Comparison of ENCODE assay signal across 25 cellular contexts in the genomic region with DNA sequence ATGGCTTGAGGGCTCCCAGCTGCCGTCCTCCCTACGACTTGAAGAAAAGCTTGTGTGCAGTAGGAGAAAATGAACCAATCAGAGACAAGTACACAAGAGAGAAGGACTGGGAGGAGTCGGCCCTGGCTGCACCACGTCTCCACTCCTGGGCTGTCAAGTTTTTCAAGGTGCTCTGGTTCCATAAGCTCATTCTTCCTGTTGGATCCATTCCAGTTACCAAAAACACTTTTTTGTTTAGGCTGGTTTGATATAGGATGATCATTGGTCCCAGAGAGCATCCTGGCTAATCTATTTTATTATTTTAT. TPM values are rescaled to one million over a fixed set of nuclear protein-coding genes. Genes with fewer than 3 reads are reported as not detected.
A peak's percentile ranks its signal among the peaks of the same experiment; 100 is the strongest.
DNase-seq lines count a peak whose midpoint lies in the region; ATAC-seq and TF ChIP-seq lines count a peak whose summit lies in the region.
"Had no signal": no experiment of that assay in that cellular context is flagged by ENCODE, and none has a peak within 500 bp of the region (broad histone marks: within the 10 kb centered on the region; RNA-seq: fewer than 3 reads in every experiment).

No MANE protein-coding gene starts in this region.

- no peak overlapping the region for H4K8ac ChIP-seq in mesendoderm (ENCODE audit: low read depth, low read length)

- TF ChIP-seq POLR2A in esophagus squamous epithelium (IDR thresholded peaks at IDR 0.05): no peak
- TF ChIP-seq POLR2A in right lobe of liver (IDR thresholded peaks at IDR 0.05): no peak

- H4K5ac ChIP-seq in mesendoderm (ENCODE audit: low read length): no peak overlapping the region

- H3K23ac ChIP-seq in mesendoderm (ENCODE audit: low read length): no peak overlapping the region

- H3K56ac ChIP-seq in mesendoderm (ENCODE audit: low read length): peak overlapping the region; percentile 72

- H3K36me3 ChIP-seq in ES-I3 (ENCODE audit: insufficient read depth, low read length) (peaks cover 4% of the 10 kb centered on the region), esophagus squamous epithelium (no peaks in the 10 kb centered on the region), mesendoderm (ENCODE audit: control insufficient read depth, insufficient read depth, low read length) (no peaks in the 10 kb centered on the region), mucosa of descending colon (ENCODE audit: low read depth) (no peaks in the 10 kb centered on the region), right lobe of liver (no peaks in the 10 kb centered on the region)
- H3K36me3 ChIP-seq: tibial artery had no signal

- ATAC-seq in mucosa of descending colon: no peak
- ATAC-seq in right lobe of liver: no peak
- ATAC-seq: activated naive CD8-positive, alpha-beta T cell treated with anti-CD3 and anti-CD28 coated beads, Interleukin-2, amount 50 U/mL, for 24 hours; GM12878; stimulated activated naive CD8-positive, alpha-beta T cell treated with anti-CD3 and anti-CD28 coated beads, Interleukin-15, Interleukin-2, amounts not matched to agents 100 U/mL and 50 U/mL, for 24 hours had no signal

- H3K18ac ChIP-seq in mesendoderm (ENCODE audit: low read length): peak overlapping the region; percentile 93

- peak overlapping the region; percentile 66 for H3K4ac ChIP-seq in mesendoderm (ENCODE audit: low read depth, low read length)

- no peak overlapping the region for H2AK5ac ChIP-seq in mesendoderm (ENCODE audit: low read length)

- DNase-seq in esophagus squamous epithelium (lab: John Stamatoyannopoulos, UW) (no peak), mesendoderm (peak; percentile 80), mucosa of descending colon (no peak), right lobe of liver (no peak), nucleus accumbens (lab: John Stamatoyannopoulos, UW) (no peak)
- DNase-seq in stimulated activated CD4-positive, alpha-beta T cell treated with anti-CD3 and anti-CD28 coated beads, Interleukin-4, amount 100 ng/mL, for 1 hour: no peak
- DNase-seq: activated B cell treated with CpG ODN at 0.5 μM for 24 hours; activated CD4-positive, alpha-beta T cell treated with anti-CD3 and anti-CD28 coated beads, Interleukin-2, amount 50 U/mL, for 48 hours; activated effector memory CD4-positive, alpha-beta T cell treated with anti-CD3 and anti-CD28 coated beads, Interleukin-2, amount 50 U/mL, for 16 hours; activated naive CD8-positive, alpha-beta T cell treated with anti-CD3 and anti-CD28 coated beads, Interleukin-2, amount 50 U/mL, for 24 hours; AML-193; DMS53; effector memory CD4-positive, alpha-beta T cell; NCI-H1436 treated with DMSO at 0.1 percent for 48 hours; RPMI8226; stimulated activated CD4-positive, alpha-beta T cell treated with anti-CD3 and anti-CD28 coated beads, Interleukin-4, amount 100 ng/mL, for 24 hours; stimulated activated naive CD8-positive, alpha-beta T cell treated with anti-CD3 and anti-CD28 coated beads, Interleukin-15, Interleukin-2, amounts not matched to agents 100 U/mL and 50 U/mL, for 24 hours; T-helper 9 cell; tibial artery had no signal

- H3K4me1 ChIP-seq in ES-I3 (ENCODE audit: insufficient read depth, low read length) (peaks cover 31% of the 10 kb centered on the region), esophagus squamous epithelium (peaks cover 10 to 81% (median 25%) of the 10 kb centered on the region in 3 donors), mesendoderm (ENCODE audit: control insufficient read depth, low read depth, low read length) (peaks cover 6% of the 10 kb centered on the region), mucosa of descending colon (ENCODE audit: low read depth) (no peaks in the 10 kb centered on the region), right lobe of liver (no peaks in the 10 kb centered on the region)

- H2BK5ac ChIP-seq in mesendoderm (ENCODE audit: low read length): no peak overlapping the region

- H3K27me3 ChIP-seq in esophagus squamous epithelium (no peaks in the 10 kb centered on the region), mesendoderm (ENCODE audit: insufficient read depth, low read length, poor library complexity) (no peaks in the 10 kb centered on the region), right lobe of liver (no peaks in the 10 kb centered on the region)
- H3K27me3 ChIP-seq: tibial artery had no signal

- H2BK15ac ChIP-seq in mesendoderm (replicated peaks; ENCODE audit: low read depth): no peak overlapping the region

- H3K4me2 ChIP-seq in mesendoderm (ENCODE audit: low read length): no peak overlapping the region

- H3K79me1 ChIP-seq in mesendoderm (ENCODE audit: low read length): no peaks in the 10 kb centered on the region

- intact Hi-C loops in esophagus squamous epithelium (cut with DNase I) (no loop called here), mucosa of descending colon (cut with DNase I, micrococcal nuclease) (no loop called here), right lobe of liver (cut with DNase I) (no loop called here)

- no peak overlapping the region for H3K4me3 ChIP-seq in esophagus squamous epithelium
- no peak overlapping the region for H3K4me3 ChIP-seq in mesendoderm (ENCODE audit: low read length)
- no peak overlapping the region for H3K4me3 ChIP-seq in mucosa of descending colon
- no peak overlapping the region for H3K4me3 ChIP-seq in right lobe of liver
- H3K4me3 ChIP-seq: GM12878, tibial artery had no signal

- H3K9ac ChIP-seq in ES-I3 (ENCODE audit: low read depth, low read length): peak overlapping the region; percentile 26; the same call in 1 of the 2 replicates
- H3K9ac ChIP-seq in mesendoderm (ENCODE audit: low read length): no peak overlapping the region

- no peaks in the 10 kb centered on the region for H3K79me2 ChIP-seq in mesendoderm (ENCODE audit: control insufficient read depth, insufficient read depth, low read length)

- no peaks in the 10 kb centered on the region for H3K9me3 ChIP-seq in ES-I3 (ENCODE audit: control insufficient read depth, insufficient read depth, low read length)
- no peaks in the 10 kb centered on the region for H3K9me3 ChIP-seq in esophagus squamous epithelium
- H3K9me3 ChIP-seq in mucosa of descending colon: no peaks in the 10 kb centered on the region
- no peaks in the 10 kb centered on the region for H3K9me3 ChIP-seq in right lobe of liver
- H3K9me3 ChIP-seq: tibial artery had no signal

- no peak overlapping the region for H2BK120ac ChIP-seq in mesendoderm (ENCODE audit: low read depth, low read length)

- 23 to 48% methylated on average over 4 of the region's 4 CpGs for WGBS in esophagus squamous epithelium, 2 donors
- no CpG with 5 or more reads among the region's 4 CpGs for WGBS in mesendoderm (ENCODE audit: extremely low coverage, insufficient coverage, low lambda C conversion rate)
- 29% methylated on average over 2 of the region's 4 CpGs for WGBS in right lobe of liver (ENCODE audit: insufficient coverage, low coverage, low lambda C conversion rate, missing lambda C conversion rate)

- H3K27ac ChIP-seq in VCaP: peak overlapping the region; percentile 35; the same call in 1 of the 2 replicates
- peak overlapping the region; percentile 61 to 90 (median 79) for H3K27ac ChIP-seq in esophagus squamous epithelium
- peak overlapping the region; percentile 2 for H3K27ac ChIP-seq in mesendoderm (ENCODE audit: low read depth, low read length)
- H3K27ac ChIP-seq in right lobe of liver: no peak overlapping the region
- H3K27ac ChIP-seq: HL-60, tibial artery had no signal

- no peak for TF ChIP-seq CTCF in VCaP (conservative IDR thresholded peaks at IDR 0.05)
- no peak for TF ChIP-seq CTCF in esophagus squamous epithelium (IDR thresholded peaks at IDR 0.05)
- TF ChIP-seq CTCF in mucosa of descending colon (IDR thresholded peaks at IDR 0.05): no peak
- TF ChIP-seq CTCF in right lobe of liver (IDR thresholded peaks at IDR 0.05): no peak

RNA-seq across cellular contexts. Expression of a gene that starts 2.8 kb away (rescaled TPM):
- total RNA-seq in esophagus squamous epithelium (1,000 to 10,000 TPM in 1 of 4 donors, 100 to 1,000 TPM in 3; 419 to 1,497 (median 509) TPM), mucosa of descending colon (under 1 TPM in 1 of 3 donors, not detected in 2; 0.46 TPM), right lobe of liver (under 1 TPM in 1 of 6 experiments, not detected in 5; 0.07 TPM)
- 1.2 TPM for polyA plus RNA-seq in mesendoderm (2013, experiment 1 of 2)
- 1.3 TPM for polyA plus RNA-seq in mesendoderm (2013, experiment 2 of 2)
- total RNA-seq: A172, activated B cell treated with CpG ODN at 0.5 μM for 24 hours, GM12878, renal cortical epithelial cell had no signal
- polyA plus RNA-seq: GM12878 had no signal

Comparison
In these comparisons a context has a peak if more than half of its experiments do, and no peak if none do; other contexts are left out.
1. H3K27ac ChIP-seq: peak in VCaP (single experiment), esophagus squamous epithelium (4 of 4) and mesendoderm (single experiment); none in right lobe of liver (0 of 3).
2. RNA of a gene that starts 2.8 kb away (total RNA-seq): 419 to 1,497 TPM in esophagus squamous epithelium; 0.46 TPM in mucosa of descending colon and 0.07 TPM in right lobe of liver; every median in the first group is over 100 times any median in the second.